9 cellular contexts compared by ENCODE assay signal in genomic region chr22:38735465-38736256, GRCh38. TPM values are rescaled to one million over a fixed set of nuclear protein-coding genes. Genes with fewer than 3 reads are reported as not detected.
DNase-seq lines count a peak whose midpoint lies in the region; ATAC-seq and TF ChIP-seq lines count a peak whose summit lies in the region.
"Had no signal": no experiment of that assay in that cellular context is flagged by ENCODE, and none has a peak within 500 bp of the region (broad histone marks: within the 10 kb centered on the region; RNA-seq: fewer than 3 reads in every experiment).

No MANE protein-coding gene starts in this region.

- no peak overlapping the region for H3K4me3 ChIP-seq in psoas muscle

- no peaks in the 10 kb centered on the region for H3K27me3 ChIP-seq in psoas muscle (ENCODE audit: insufficient read depth in 3 of 3, low read length in 2 of 3)

- H3K9me3 ChIP-seq in psoas muscle = no peaks in the 10 kb centered on the region

- CTCF ChIA-PET in Calu3 (lab: Charles Lee) = interaction anchor here (0.6 kb wide), 1 partner anchor 32 kb away, joined by 3 read pairs; no protein-coding TSS in a partner anchor

- TF ChIP-seq CTCF in Calu3 (IDR thresholded peaks at IDR 0.05; ENCODE audit: unreplicated experiment) = no peak
- TF ChIP-seq CTCF in psoas muscle (IDR thresholded peaks at IDR 0.05) = no peak

- ATAC-seq in psoas muscle = no peak
- no peak for ATAC-seq in HG03135 (IDR thresholded peaks at IDR 0.05; ENCODE audit: unreplicated experiment)
- ATAC-seq in HG02678 (IDR thresholded peaks at IDR 0.05; ENCODE audit: unreplicated experiment) = no peak

- peak overlapping the region; percentile 99 for H3K27ac ChIP-seq in caudate nucleus (ENCODE audit: low read depth, low read length)
- peak overlapping the region; percentile 79 for H3K27ac ChIP-seq in psoas muscle

- intact Hi-C loops in Calu3 (cut with micrococcal nuclease; ENCODE audit: unreplicated experiment) = no loop called here
- intact Hi-C loops in psoas muscle (cut with DNase I) = loop anchor here in 1 of 2 donors (2.0 kb wide), 1 partner anchor 19 kb away; the partner anchor contains the start of gene SUN2

- peaks cover 52% of the 10 kb centered on the region for H3K4me1 ChIP-seq in psoas muscle

- H3K27me3 Mint-ChIP-seq in Calu3 (ENCODE audit: unreplicated experiment) = no peaks in the 10 kb centered on the region

- TF ChIP-seq POLR2A in GM19193 (IDR thresholded peaks at IDR 0.05; ENCODE audit: extremely low read depth, insufficient read depth, insufficient read length) = peak; percentile 47

- 73 to 82% (median 80%) methylated on average over 15 of the region's 15 CpGs for WGBS in psoas muscle, 3 donors

- BruUV-seq in Calu3 (replicated peaks; lab: Mats Ljungman, UMichigan) = no TSS peak

- H3K36me3 Mint-ChIP-seq in Calu3 (ENCODE audit: insufficient read depth, unreplicated experiment) = peaks cover 77% of the 10 kb centered on the region

- peak overlapping the region; percentile 48 for H3K27ac Mint-ChIP-seq in Calu3 (ENCODE audit: unreplicated experiment)

- no peak overlapping the region for H3K4me3 Mint-ChIP-seq in Calu3 (ENCODE audit: low read depth, unreplicated experiment)
- H3K4me3 Mint-ChIP-seq: nephron had no signal

- no peaks in the 10 kb centered on the region for H3K9me3 Mint-ChIP-seq in Calu3 (ENCODE audit: low read depth, unreplicated experiment)
- H3K9me3 Mint-ChIP-seq: nephron had no signal

- H3K4me1 Mint-ChIP-seq in Calu3 (ENCODE audit: low read depth, unreplicated experiment) = no peaks in the 10 kb centered on the region

- peaks cover 9 to 76% of the 10 kb centered on the region in 2 donors for H3K36me3 ChIP-seq in psoas muscle (ENCODE audit: insufficient read depth in 1 of 2, low read depth in 1 of 2)

- DNase-seq in Calu3 (no peak), caudate nucleus (lab: John Stamatoyannopoulos, UW) (peak in 24 of 61 donors; percentile 13 to 85 (median 49)), psoas muscle (peak in 1 of 2 donors; percentile 54), activated gamma-delta T cell (lab: John Stamatoyannopoulos, UW) (no peak)
- DNase-seq: NCI-H1092 had no signal

RNA-seq across cellular contexts. Expression of gene SUN2, which starts 20.1 kb away (rescaled TPM):
- total RNA-seq in Calu3 (2022) = 50.7 and 66.3 TPM in 2 replicates
- 100 to 1,000 TPM in 3 of 4 donors, 10 to 100 TPM in 1; 57.6 to 152 (median 106) TPM for total RNA-seq in psoas muscle
- 100 to 1,000 TPM in 1 of 3 donors, 10 to 100 TPM in 2; 64.9 to 142 (median 93.6) TPM for polyA plus RNA-seq in psoas muscle

RNA-seq across cellular contexts. Expression of gene GTPBP1, which starts 29.9 kb away (rescaled TPM):
- total RNA-seq in Calu3 (2022) (79.1 and 91.4 TPM in 2 replicates), psoas muscle (10 to 100 TPM; 19.3 to 46.1 (median 41.1) TPM)
- polyA plus RNA-seq in psoas muscle = 10 to 100 TPM; 16.4 to 24.3 (median 17.4) TPM

RNA-seq across cellular contexts. Expression of gene JOSD1, which starts 34.9 kb away (rescaled TPM):
- total RNA-seq in Calu3 (2022) = 58.5 and 70.0 TPM in 2 replicates
- total RNA-seq in psoas muscle = 10 to 100 TPM; 16.7 to 27.6 (median 24.4) TPM
- 10 to 100 TPM; 14.3 to 58.5 (median 37.5) TPM for polyA plus RNA-seq in psoas muscle

RNA-seq across cellular contexts. Expression of gene TOMM22, which starts 53.9 kb away (rescaled TPM):
- total RNA-seq in Calu3 (2022) (94.6 and 105 TPM in 2 replicates), psoas muscle (10 to 100 TPM; 56.9 to 80.7 (median 64.5) TPM)
- polyA plus RNA-seq in psoas muscle = 100 to 1,000 TPM in 1 of 3 donors, 10 to 100 TPM in 2; 39.5 to 125 (median 74.7) TPM

RNA-seq across cellular contexts. Expression of gene DNAL4, which starts 58.3 kb away (rescaled TPM):
- total RNA-seq in Calu3 (2022) (14.7 and 15.6 TPM in 2 replicates), psoas muscle (1 to 10 TPM; 3.5 to 6.4 (median 4.7) TPM)
- polyA plus RNA-seq in psoas muscle = 10 to 100 TPM in 2 of 3 donors, 1 to 10 TPM in 1; 4.2 to 13.9 (median 11.8) TPM
